ENCODE assay signal across 38 cellular contexts in the genomic region with DNA sequence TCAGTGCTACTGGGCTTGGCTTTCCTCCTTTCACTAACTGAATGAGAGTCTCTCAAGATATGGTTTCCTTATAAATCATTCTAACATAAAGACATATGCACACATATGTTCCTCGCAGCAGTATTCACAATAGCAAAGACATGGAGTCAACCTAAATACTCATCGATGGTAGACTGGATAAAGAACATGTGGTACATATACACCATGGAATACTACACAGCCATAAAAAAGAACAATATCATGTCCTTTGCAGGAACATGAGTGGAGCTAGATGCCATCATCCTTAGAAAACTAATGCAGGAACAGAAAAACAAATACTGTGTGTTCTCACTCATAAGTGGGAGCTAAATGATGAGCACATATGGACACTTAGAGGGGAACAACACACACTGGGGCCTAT. TPM values are rescaled to one million over a fixed set of nuclear protein-coding genes. Genes with fewer than 3 reads are reported as not detected.
"Had no signal": no experiment of that assay in that cellular context is flagged by ENCODE, and none has a peak within 500 bp of the region (broad histone marks: within the 10 kb centered on the region; RNA-seq: fewer than 3 reads in every experiment).

No MANE protein-coding gene starts in this region.

- H3K36me3 ChIP-seq: adrenal gland, ascending aorta, brain microvascular endothelial cell, breast epithelium, cardiac muscle cell had no signal

- DNase-seq: activated effector memory CD4-positive, alpha-beta T cell treated with anti-CD3 and anti-CD28 coated beads, Interleukin-2, amount 50 U/mL, for 16 hours; activated effector memory CD4-positive, alpha-beta T cell treated with Interleukin-2 at 50 U/mL for 16 hours; activated gamma-delta T cell; activated gamma-delta T cell treated with Interleukin-2 at 50 U/mL for 16 hours; activated naive CD4-positive, alpha-beta T cell; activated naive CD4-positive, alpha-beta T cell treated with anti-CD3 and anti-CD28 coated beads for 36 hours; activated naive CD4-positive, alpha-beta T cell treated with anti-CD3 and anti-CD28 coated beads, Interleukin-2, amount 10 ng/mL, durations not matched to agents 7 days and 5 days; activated naive CD4-positive, alpha-beta T cell treated with anti-CD3 and anti-CD28 coated beads, Interleukin-2, amount 50 U/mL, for 16 hours; activated naive CD4-positive, alpha-beta T cell treated with Interleukin-2 at 50 U/mL for 16 hours; activated naive CD8-positive, alpha-beta T cell treated with anti-CD3 and anti-CD28 coated beads for 36 hours; activated naive CD8-positive, alpha-beta T cell treated with anti-CD3 and anti-CD28 coated beads, Interleukin-2, amount 10 ng/mL, durations not matched to agents 7 days and 5 days; activated naive CD8-positive, alpha-beta T cell treated with anti-CD3 and anti-CD28 coated beads, Interleukin-2, amount 50 U/mL, for 24 hours; activated T-cell treated with anti-CD3 and anti-CD28 coated beads, Interleukin-2, amount 50 U/mL, for 4 hours; activated T-cell treated with anti-CD3 and anti-CD28 coated beads, Interleukin-2, amount 50 U/mL, for 48 hours; activated T-cell treated with anti-CD3 and anti-CD28 coated beads, Interleukin-2, amount 50 U/mL, for 72 hours; adrenal gland; amniotic stem cell; amygdala; anterior cingulate cortex; aorta; body of pancreas; brain microvascular endothelial cell; caudate nucleus; central memory CD4-positive, alpha-beta T cell; cerebellar nuclear complex had no signal

- H3K27ac ChIP-seq: adrenal gland, ascending aorta, body of pancreas, brain microvascular endothelial cell, breast epithelium, cardiac muscle cell had no signal

- FAIRE-seq: astrocyte, bronchial epithelial cell, colon had no signal

- H3K4me3 ChIP-seq: adrenal gland, ascending aorta, body of pancreas, breast epithelium, cardiac muscle cell had no signal

- H3K4me1 ChIP-seq: adrenal gland, ascending aorta, body of pancreas, breast epithelium had no signal

- H3K27me3 ChIP-seq: adrenal gland, ascending aorta, body of pancreas, brain microvascular endothelial cell, breast epithelium, cardiac muscle cell had no signal

- H3K9me3 ChIP-seq: adrenal gland, ascending aorta, body of pancreas, breast epithelium had no signal

- ATAC-seq: activated naive CD4-positive, alpha-beta T cell treated with anti-CD3 and anti-CD28 coated beads, Interleukin-2, amount 50 U/mL, for 72 hours; activated naive CD8-positive, alpha-beta T cell treated with anti-CD3 and anti-CD28 coated beads, Interleukin-2, amount 50 U/mL, for 24 hours; activated T-cell treated with anti-CD3 and anti-CD28 coated beads, Interleukin-2, amount 50 U/mL, for 4 hours; activated T-cell treated with anti-CD3 and anti-CD28 coated beads, Interleukin-2, amount 50 U/mL, for 72 hours; activated T-helper 17 cell treated with anti-CD3 and anti-CD28 coated beads, Interleukin-2, amount 50 U/mL, for 72 hours; body of pancreas had no signal

RNA-seq across cellular contexts. Expression of a gene that starts 32.5 kb away (rescaled TPM):
- total RNA-seq: activated naive CD4-positive, alpha-beta T cell treated with anti-CD3 and anti-CD28 coated beads for 36 hours; activated naive CD4-positive, alpha-beta T cell treated with anti-CD3 and anti-CD28 coated beads, Interleukin-2, amount 50 U/mL, for 72 hours; activated naive CD8-positive, alpha-beta T cell treated with anti-CD3 and anti-CD28 coated beads for 36 hours; activated naive CD8-positive, alpha-beta T cell treated with anti-CD3 and anti-CD28 coated beads, Interleukin-2, amount 10 ng/mL, durations not matched to agents 7 days and 5 days; activated T-cell treated with anti-CD3 and anti-CD28 coated beads, Interleukin-2, amount 50 U/mL, for 4 hours; activated T-cell treated with anti-CD3 and anti-CD28 coated beads, Interleukin-2, amount 50 U/mL, for 72 hours; activated T-helper 17 cell treated with anti-CD3 and anti-CD28 coated beads, Interleukin-2, amount 50 U/mL, for 72 hours; activated T-helper 2 cell treated with anti-CD3 and anti-CD28 coated beads, Interferon-gamma antibody, Interleukin-2, Interleukin-4, amounts not matched to agents 10 μg/mL and 5 μg/mL and 100 μg/mL, durations not matched to agents 14 hours and 24 hours and 36 hours; adrenal gland; aorta; ascending aorta; astrocyte; body of pancreas; breast epithelium; bronchial epithelial cell; cardiac muscle cell; cardiac septum; cerebellum; chondrocyte had no signal
- polyA plus RNA-seq: adipose tissue, adrenal gland, aorta, cardiac muscle cell had no signal
